Comparison of ENCODE assay signal across 2 cellular contexts in the genomic region with DNA sequence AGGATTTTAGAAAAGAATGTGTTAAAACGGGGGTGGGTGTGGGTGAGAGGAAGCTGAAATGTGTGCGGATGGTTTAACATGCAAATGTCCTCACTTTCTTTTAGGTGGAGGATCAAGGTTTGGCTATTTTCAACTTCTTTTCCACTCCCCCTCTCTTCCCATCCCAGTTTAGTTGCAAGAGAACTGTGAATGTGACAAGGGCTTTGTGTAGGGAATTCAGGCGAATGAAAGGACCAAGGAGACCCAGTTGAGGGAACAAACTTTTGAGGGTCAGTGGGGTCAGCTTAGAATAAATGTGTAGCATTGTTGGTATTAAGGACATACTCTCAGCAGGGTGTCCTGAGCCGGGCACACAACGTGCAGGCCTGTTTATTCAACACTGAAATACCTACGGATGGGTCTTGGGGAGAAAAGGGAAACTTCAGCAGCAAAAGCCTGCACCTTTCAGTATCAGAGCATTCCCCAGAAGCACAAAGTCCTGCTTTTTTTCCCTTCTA.
TF ChIP-seq lines count a peak whose summit lies in the region.

No MANE protein-coding gene starts in this region.

TF ChIP-seq in GM23338, 12 proteins besides CTCF, POLR2A, EP300 and RAD21 (continued from another document):
- TF ChIP-seq, protein P1, sequence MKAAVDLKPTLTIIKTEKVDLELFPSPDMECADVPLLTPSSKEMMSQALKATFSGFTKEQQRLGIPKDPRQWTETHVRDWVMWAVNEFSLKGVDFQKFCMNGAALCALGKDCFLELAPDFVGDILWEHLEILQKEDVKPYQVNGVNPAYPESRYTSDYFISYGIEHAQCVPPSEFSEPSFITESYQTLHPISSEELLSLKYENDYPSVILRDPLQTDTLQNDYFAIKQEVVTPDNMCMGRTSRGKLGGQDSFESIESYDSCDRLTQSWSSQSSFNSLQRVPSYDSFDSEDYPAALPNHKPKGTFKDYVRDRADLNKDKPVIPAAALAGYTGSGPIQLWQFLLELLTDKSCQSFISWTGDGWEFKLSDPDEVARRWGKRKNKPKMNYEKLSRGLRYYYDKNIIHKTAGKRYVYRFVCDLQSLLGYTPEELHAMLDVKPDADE (IDR thresholded peaks at IDR 0.05), result no peak
- TF ChIP-seq EZH2 (IDR thresholded peaks at IDR 0.05; ENCODE audit: low read depth, unreplicated experiment) (no peak), STAT1 (IDR thresholded peaks at IDR 0.05; ENCODE audit: unreplicated experiment) (no peak), ZNF114 (CRISPR knock-in tag; IDR thresholded peaks at IDR 0.05) (no peak), ZNF331 (CRISPR knock-in tag; IDR thresholded peaks at IDR 0.05; ENCODE audit: low read depth) (no peak)
- TF ChIP-seq, protein P2, sequence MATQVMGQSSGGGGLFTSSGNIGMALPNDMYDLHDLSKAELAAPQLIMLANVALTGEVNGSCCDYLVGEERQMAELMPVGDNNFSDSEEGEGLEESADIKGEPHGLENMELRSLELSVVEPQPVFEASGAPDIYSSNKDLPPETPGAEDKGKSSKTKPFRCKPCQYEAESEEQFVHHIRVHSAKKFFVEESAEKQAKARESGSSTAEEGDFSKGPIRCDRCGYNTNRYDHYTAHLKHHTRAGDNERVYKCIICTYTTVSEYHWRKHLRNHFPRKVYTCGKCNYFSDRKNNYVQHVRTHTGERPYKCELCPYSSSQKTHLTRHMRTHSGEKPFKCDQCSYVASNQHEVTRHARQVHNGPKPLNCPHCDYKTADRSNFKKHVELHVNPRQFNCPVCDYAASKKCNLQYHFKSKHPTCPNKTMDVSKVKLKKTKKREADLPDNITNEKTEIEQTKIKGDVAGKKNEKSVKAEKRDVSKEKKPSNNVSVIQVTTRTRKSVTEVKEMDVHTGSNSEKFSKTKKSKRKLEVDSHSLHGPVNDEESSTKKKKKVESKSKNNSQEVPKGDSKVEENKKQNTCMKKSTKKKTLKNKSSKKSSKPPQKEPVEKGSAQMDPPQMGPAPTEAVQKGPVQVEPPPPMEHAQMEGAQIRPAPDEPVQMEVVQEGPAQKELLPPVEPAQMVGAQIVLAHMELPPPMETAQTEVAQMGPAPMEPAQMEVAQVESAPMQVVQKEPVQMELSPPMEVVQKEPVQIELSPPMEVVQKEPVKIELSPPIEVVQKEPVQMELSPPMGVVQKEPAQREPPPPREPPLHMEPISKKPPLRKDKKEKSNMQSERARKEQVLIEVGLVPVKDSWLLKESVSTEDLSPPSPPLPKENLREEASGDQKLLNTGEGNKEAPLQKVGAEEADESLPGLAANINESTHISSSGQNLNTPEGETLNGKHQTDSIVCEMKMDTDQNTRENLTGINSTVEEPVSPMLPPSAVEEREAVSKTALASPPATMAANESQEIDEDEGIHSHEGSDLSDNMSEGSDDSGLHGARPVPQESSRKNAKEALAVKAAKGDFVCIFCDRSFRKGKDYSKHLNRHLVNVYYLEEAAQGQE (IDR thresholded peaks at IDR 0.05; ENCODE audit: unreplicated experiment), result no peak
- TF ChIP-seq, protein P3, sequence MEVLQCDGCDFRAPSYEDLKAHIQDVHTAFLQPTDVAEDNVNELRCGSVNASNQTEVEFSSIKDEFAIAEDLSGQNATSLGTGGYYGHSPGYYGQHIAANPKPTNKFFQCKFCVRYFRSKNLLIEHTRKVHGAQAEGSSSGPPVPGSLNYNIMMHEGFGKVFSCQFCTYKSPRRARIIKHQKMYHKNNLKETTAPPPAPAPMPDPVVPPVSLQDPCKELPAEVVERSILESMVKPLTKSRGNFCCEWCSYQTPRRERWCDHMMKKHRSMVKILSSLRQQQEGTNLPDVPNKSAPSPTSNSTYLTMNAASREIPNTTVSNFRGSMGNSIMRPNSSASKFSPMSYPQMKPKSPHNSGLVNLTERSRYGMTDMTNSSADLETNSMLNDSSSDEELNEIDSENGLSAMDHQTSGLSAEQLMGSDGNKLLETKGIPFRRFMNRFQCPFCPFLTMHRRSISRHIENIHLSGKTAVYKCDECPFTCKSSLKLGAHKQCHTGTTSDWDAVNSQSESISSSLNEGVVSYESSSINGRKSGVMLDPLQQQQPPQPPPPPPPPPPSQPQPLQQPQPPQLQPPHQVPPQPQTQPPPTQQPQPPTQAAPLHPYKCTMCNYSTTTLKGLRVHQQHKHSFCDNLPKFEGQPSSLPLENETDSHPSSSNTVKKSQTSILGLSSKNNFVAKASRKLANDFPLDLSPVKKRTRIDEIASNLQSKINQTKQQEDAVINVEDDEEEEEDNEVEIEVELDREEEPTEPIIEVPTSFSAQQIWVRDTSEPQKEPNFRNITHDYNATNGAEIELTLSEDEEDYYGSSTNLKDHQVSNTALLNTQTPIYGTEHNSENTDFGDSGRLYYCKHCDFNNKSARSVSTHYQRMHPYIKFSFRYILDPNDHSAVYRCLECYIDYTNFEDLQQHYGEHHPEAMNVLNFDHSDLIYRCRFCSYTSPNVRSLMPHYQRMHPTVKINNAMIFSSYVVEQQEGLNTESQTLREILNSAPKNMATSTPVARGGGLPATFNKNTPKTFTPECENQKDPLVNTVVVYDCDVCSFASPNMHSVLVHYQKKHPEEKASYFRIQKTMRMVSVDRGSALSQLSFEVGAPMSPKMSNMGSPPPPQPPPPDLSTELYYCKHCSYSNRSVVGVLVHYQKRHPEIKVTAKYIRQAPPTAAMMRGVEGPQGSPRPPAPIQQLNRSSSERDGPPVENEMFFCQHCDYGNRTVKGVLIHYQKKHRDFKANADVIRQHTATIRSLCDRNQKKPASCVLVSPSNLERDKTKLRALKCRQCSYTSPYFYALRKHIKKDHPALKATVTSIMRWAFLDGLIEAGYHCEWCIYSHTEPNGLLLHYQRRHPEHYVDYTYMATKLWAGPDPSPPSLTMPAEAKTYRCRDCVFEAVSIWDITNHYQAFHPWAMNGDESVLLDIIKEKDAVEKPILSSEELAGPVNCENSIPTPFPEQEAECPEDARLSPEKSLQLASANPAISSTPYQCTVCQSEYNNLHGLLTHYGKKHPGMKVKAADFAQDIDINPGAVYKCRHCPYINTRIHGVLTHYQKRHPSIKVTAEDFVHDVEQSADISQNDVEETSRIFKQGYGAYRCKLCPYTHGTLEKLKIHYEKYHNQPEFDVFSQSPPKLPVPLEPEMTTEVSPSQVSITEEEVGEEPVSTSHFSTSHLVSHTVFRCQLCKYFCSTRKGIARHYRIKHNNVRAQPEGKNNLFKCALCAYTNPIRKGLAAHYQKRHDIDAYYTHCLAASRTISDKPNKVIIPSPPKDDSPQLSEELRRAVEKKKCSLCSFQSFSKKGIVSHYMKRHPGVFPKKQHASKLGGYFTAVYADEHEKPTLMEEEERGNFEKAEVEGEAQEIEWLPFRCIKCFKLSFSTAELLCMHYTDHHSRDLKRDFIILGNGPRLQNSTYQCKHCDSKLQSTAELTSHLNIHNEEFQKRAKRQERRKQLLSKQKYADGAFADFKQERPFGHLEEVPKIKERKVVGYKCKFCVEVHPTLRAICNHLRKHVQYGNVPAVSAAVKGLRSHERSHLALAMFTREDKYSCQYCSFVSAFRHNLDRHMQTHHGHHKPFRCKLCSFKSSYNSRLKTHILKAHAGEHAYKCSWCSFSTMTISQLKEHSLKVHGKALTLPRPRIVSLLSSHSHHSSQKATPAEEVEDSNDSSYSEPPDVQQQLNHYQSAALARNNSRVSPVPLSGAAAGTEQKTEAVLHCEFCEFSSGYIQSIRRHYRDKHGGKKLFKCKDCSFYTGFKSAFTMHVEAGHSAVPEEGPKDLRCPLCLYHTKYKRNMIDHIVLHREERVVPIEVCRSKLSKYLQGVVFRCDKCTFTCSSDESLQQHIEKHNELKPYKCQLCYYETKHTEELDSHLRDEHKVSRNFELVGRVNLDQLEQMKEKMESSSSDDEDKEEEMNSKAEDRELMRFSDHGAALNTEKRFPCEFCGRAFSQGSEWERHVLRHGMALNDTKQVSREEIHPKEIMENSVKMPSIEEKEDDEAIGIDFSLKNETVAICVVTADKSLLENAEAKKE (CRISPR knock-in tag; IDR thresholded peaks at IDR 0.05), result no peak

TF ChIP-seq in WTC11, 78 proteins besides CTCF, POLR2A, EP300 and RAD21 (continued from another document):
- TF ChIP-seq, protein P4, sequence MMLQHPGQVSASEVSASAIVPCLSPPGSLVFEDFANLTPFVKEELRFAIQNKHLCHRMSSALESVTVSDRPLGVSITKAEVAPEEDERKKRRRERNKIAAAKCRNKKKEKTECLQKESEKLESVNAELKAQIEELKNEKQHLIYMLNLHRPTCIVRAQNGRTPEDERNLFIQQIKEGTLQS (CRISPR knock-in tag; conservative IDR thresholded peaks at IDR 0.05), result no peak
- TF ChIP-seq SMAD3 (CRISPR knock-in tag; IDR thresholded peaks at IDR 0.05; ENCODE audit: borderline replicate concordance), result no peak
- no peak for TF ChIP-seq PRRX2 (CRISPR knock-in tag; IDR thresholded peaks at IDR 0.05)
- TF ChIP-seq ZBTB21 (CRISPR knock-in tag; IDR thresholded peaks at IDR 0.05; ENCODE audit: borderline replicate concordance), result no peak
- no peak for TF ChIP-seq JUN (CRISPR knock-in tag; IDR thresholded peaks at IDR 0.05)
- no peak for TF ChIP-seq ZNF423 (CRISPR knock-in tag; IDR thresholded peaks at IDR 0.05)
- no peak for TF ChIP-seq MXD4 (CRISPR knock-in tag; IDR thresholded peaks at IDR 0.05; ENCODE audit: borderline replicate concordance)
- no peak for TF ChIP-seq JAZF1 (CRISPR knock-in tag; IDR thresholded peaks at IDR 0.05)
- TF ChIP-seq ZNF263 (CRISPR knock-in tag; IDR thresholded peaks at IDR 0.05; ENCODE audit: low read depth), result no peak
- no peak for TF ChIP-seq ESRRA (CRISPR knock-in tag; IDR thresholded peaks at IDR 0.05; ENCODE audit: borderline replicate concordance)
- TF ChIP-seq KAT7 (CRISPR knock-in tag; IDR thresholded peaks at IDR 0.05; ENCODE audit: borderline replicate concordance), result no peak
- TF ChIP-seq NFATC4 (CRISPR knock-in tag; IDR thresholded peaks at IDR 0.05), result no peak
- TF ChIP-seq, protein P5, sequence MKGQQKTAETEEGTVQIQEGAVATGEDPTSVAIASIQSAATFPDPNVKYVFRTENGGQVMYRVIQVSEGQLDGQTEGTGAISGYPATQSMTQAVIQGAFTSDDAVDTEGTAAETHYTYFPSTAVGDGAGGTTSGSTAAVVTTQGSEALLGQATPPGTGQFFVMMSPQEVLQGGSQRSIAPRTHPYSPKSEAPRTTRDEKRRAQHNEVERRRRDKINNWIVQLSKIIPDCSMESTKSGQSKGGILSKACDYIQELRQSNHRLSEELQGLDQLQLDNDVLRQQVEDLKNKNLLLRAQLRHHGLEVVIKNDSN (CRISPR knock-in tag; IDR thresholded peaks at IDR 0.05), result no peak
- no peak for TF ChIP-seq SP1 (CRISPR knock-in tag; conservative IDR thresholded peaks at IDR 0.05)
- TF ChIP-seq ZNF138 (CRISPR knock-in tag; conservative IDR thresholded peaks at IDR 0.05), result no peak
- TF ChIP-seq, protein P6, sequence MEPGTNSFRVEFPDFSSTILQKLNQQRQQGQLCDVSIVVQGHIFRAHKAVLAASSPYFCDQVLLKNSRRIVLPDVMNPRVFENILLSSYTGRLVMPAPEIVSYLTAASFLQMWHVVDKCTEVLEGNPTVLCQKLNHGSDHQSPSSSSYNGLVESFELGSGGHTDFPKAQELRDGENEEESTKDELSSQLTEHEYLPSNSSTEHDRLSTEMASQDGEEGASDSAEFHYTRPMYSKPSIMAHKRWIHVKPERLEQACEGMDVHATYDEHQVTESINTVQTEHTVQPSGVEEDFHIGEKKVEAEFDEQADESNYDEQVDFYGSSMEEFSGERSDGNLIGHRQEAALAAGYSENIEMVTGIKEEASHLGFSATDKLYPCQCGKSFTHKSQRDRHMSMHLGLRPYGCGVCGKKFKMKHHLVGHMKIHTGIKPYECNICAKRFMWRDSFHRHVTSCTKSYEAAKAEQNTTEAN (CRISPR knock-in tag; IDR thresholded peaks at IDR 0.05), result no peak
TF ChIP-seq in WTC11: peak in this region for 0.
